ENCODE assay signal across 8 cellular contexts in genomic region chr19:2494084-2494446, GRCh38. TPM values are rescaled to one million over a fixed set of nuclear protein-coding genes. Genes with fewer than 3 reads are reported as not detected.
DNase-seq lines count a peak whose midpoint lies in the region; ATAC-seq and TF ChIP-seq lines count a peak whose summit lies in the region.

No MANE protein-coding gene starts in this region.

- intact Hi-C loops in ascending aorta (cut with DNase I): loop anchor here (2.0 kb wide), 1 partner anchor 31 kb away; no protein-coding TSS in a partner anchor

- peaks cover 9 to 23% of the 10 kb centered on the region in 2 donors for H3K4me1 ChIP-seq in ascending aorta
- H3K4me1 ChIP-seq in effector memory CD4-positive, alpha-beta T cell (ENCODE audit: control insufficient read depth, insufficient read depth, low read length, poor library complexity, severe bottlenecking): peaks cover 19% of the 10 kb centered on the region

- peak overlapping the region in 1 of 2 donors; percentile 68 for H3K4me3 ChIP-seq in ascending aorta
- no peak overlapping the region for H3K4me3 ChIP-seq in effector memory CD4-positive, alpha-beta T cell (ENCODE audit: insufficient read depth, low read depth, low read length, poor library complexity, severe bottlenecking)

- DNase-seq in HCEC 1CT (peak; percentile 63), ascending aorta (ENCODE audit: low spot score in 2 of 2) (peak in 1 of 2 donors; percentile 77), left kidney (ENCODE audit: low read depth, low spot score) (peak; percentile 39), HuH-7.5 (ENCODE audit: low spot score) (no peak)
- DNase-seq in effector memory CD4-positive, alpha-beta T cell: no peak

- no peaks in the 10 kb centered on the region for H3K9me3 ChIP-seq in ascending aorta
- no peaks in the 10 kb centered on the region for H3K9me3 ChIP-seq in effector memory CD4-positive, alpha-beta T cell (ENCODE audit: control insufficient read depth, low read length)

- H3K36me3 ChIP-seq in ascending aorta: no peaks in the 10 kb centered on the region
- no peaks in the 10 kb centered on the region for H3K36me3 ChIP-seq in effector memory CD4-positive, alpha-beta T cell (ENCODE audit: control insufficient read depth, insufficient read depth, low read length)

- ATAC-seq in HG03139 (IDR thresholded peaks at IDR 0.05; ENCODE audit: unreplicated experiment) (no peak), GM21526 (IDR thresholded peaks at IDR 0.05; ENCODE audit: low FRiP score, unreplicated experiment) (no peak)

- TF ChIP-seq CTCF in 22Rv1 (IDR thresholded peaks at IDR 0.05) (no peak), ascending aorta (IDR thresholded peaks at IDR 0.05) (no peak)

- peak overlapping the region; percentile 88 for H3K27ac ChIP-seq in 22Rv1
- peak overlapping the region; percentile 84 to 94 for H3K27ac ChIP-seq in ascending aorta
- H3K27ac ChIP-seq in effector memory CD4-positive, alpha-beta T cell (ENCODE audit: insufficient read depth, low read length, poor library complexity, severe bottlenecking): no peak overlapping the region

- H3K27me3 ChIP-seq in ascending aorta: no peaks in the 10 kb centered on the region
- no peaks in the 10 kb centered on the region for H3K27me3 ChIP-seq in effector memory CD4-positive, alpha-beta T cell (replicated peaks; ENCODE audit: control insufficient read depth, insufficient read depth, low read length, poor library complexity, severe bottlenecking)

RNA-seq across cellular contexts. Expression of gene GADD45B, which starts 18.1 kb away (rescaled TPM):
- total RNA-seq in ascending aorta: 514 TPM

RNA-seq across cellular contexts. Expression of gene LMNB2, which starts 37.3 kb away (rescaled TPM):
- total RNA-seq in ascending aorta: 38.7 TPM

Comparison
In these comparisons a context has a peak if more than half of its experiments do, and no peak if none do; other contexts are left out.
1. DNase-seq: peak in HCEC 1CT (single experiment) and left kidney (single experiment); none in HuH-7.5 (single experiment) and effector memory CD4-positive, alpha-beta T cell (0 of 3).